ENCODE assay signal across 16 cellular contexts in the genomic region with DNA sequence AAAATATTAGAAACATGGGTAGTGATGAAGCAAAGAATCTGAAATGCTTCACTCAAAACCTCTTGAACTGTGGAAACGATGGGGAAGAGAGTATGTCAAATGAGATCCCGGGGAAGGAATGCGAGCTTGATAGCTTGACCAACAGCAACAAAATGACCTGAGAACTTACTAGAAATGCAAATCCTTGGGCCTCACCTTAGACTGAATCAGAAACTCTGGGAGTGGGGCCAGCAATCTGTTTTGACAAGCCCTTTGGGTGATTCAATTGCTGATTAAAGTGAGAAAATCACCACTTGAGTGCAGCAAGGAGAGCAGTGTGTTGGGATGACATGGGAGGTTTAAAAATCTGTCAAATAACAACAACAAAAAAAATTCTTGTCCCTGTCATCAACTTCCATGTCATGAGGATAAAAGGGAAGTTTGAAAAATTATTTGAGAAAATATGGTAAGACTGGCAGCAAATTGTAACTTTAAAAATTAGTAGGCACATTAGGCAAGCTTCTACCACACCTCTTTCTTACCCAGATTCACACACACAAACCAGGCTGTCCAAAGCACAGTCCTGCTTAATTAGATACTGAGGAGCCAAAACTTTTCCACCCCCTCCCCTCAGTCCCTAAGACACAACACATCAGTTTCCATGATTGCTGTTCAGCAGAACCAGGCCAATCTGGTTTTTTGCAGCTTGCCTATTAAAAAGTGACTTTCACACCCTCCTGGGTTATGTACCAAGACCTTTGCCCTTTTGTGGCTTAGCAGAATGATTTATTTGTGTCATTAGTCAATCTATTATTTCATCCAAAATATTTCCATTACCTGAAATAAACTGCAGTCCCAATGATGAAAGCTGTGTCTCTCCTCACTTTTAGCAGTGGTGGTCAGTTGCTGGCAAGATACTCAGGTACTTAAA. TPM values are rescaled to one million over a fixed set of nuclear protein-coding genes. Genes with fewer than 3 reads are reported as not detected.
A peak's percentile ranks its signal among the peaks of the same experiment; 100 is the strongest.
DNase-seq lines count a peak whose midpoint lies in the region; ATAC-seq and TF ChIP-seq lines count a peak whose summit lies in the region.
"Had no signal": no experiment of that assay in that cellular context is flagged by ENCODE, and none has a peak within 500 bp of the region (broad histone marks: within the 10 kb centered on the region; RNA-seq: fewer than 3 reads in every experiment).

No MANE protein-coding gene starts in this region.

- no peaks in the 10 kb centered on the region for H3K79me2 ChIP-seq in GM23248 (ENCODE audit: insufficient read depth)

- TF ChIP-seq CTCF in RWPE2 (IDR thresholded peaks at IDR 0.05; ENCODE audit: poor library complexity, severe bottlenecking): no peak
- TF ChIP-seq CTCF in retinal pigment epithelial cell (conservative IDR thresholded peaks at IDR 0.05; ENCODE audit: low read depth, low read length): no peak
- TF ChIP-seq CTCF in lower leg skin (IDR thresholded peaks at IDR 0.05): no peak

- H3K36me3 ChIP-seq in GM23248 (ENCODE audit: low read depth) (no peaks in the 10 kb centered on the region), RWPE2 (ENCODE audit: low read depth) (no peaks in the 10 kb centered on the region), esophagus (ENCODE audit: control insufficient read depth in 2 of 2, insufficient read depth in 2 of 2, low read length in 1 of 2) (no peaks in the 10 kb centered on the region), H7 (replicated peaks; ENCODE audit: control insufficient read depth, insufficient read depth, low read length) (no peaks in the 10 kb centered on the region)
- H3K36me3 ChIP-seq: cardiac muscle cell had no signal

- peak; percentile 93 for ATAC-seq in RWPE2 (ENCODE audit: low read depth)
- ATAC-seq: naive thymus-derived CD4-positive, alpha-beta T cell had no signal

- no peaks in the 10 kb centered on the region for H3F3A ChIP-seq in GM23248 (ENCODE audit: insufficient read depth)

- 13 to 15% methylated on average over 3 of the region's 3 CpGs for WGBS in GM23248 (ENCODE audit: low coverage in 1 of 2, low lambda C conversion rate in 2 of 2, missing lambda C conversion rate in 2 of 2), 2 experiments
- 25 to 36% methylated on average over 3 of the region's 3 CpGs for WGBS in esophagus, 2 donors
- 36 to 43% methylated on average over 3 of the region's 3 CpGs for WGBS in lower leg skin, 2 donors

- DNase-seq in GM23248: peak; percentile 7
- peak; percentile 45 for DNase-seq in RWPE2 (ENCODE audit: low spot score)
- peak; percentile 37 for DNase-seq in retinal pigment epithelial cell (ENCODE audit: low read depth)
- no peak for DNase-seq in lower leg skin (ENCODE audit: low spot score in 2 of 2)
- DNase-seq in H7: no peak
- no peak for DNase-seq in iPS-NIHi7 (ENCODE audit: extremely low spot score)
- DNase-seq in COLO829 (ENCODE audit: low spot score): no peak
- DNase-seq: activated naive CD4-positive, alpha-beta T cell treated with anti-CD3 and anti-CD28 coated beads, Interleukin-2, amount 50 U/mL, for 16 hours; CD4-positive, CD25-positive, alpha-beta regulatory T cell; naive thymus-derived CD4-positive, alpha-beta T cell; retina; SK-N-SH; stimulated activated CD4-positive, alpha-beta T cell treated with anti-CD3 and anti-CD28 coated beads, Interleukin-2, amount 100 ng/mL, for 48 hours had no signal

- H2AFZ ChIP-seq in GM23248: no peak overlapping the region

- no peak overlapping the region for H3K4me2 ChIP-seq in GM23248 (ENCODE audit: unreplicated experiment)
- H3K4me2 ChIP-seq: SK-N-SH had no signal

- H3K27ac ChIP-seq in GM23248: no peak overlapping the region
- H3K27ac ChIP-seq in RWPE2 (ENCODE audit: poor library complexity, severe bottlenecking): no peak overlapping the region
- H3K27ac ChIP-seq in esophagus (ENCODE audit: low read depth in 2 of 2, low read length in 1 of 2): peak overlapping the region; percentile 31 to 35
- H3K27ac ChIP-seq: cardiac muscle cell had no signal

- H3K9me3 ChIP-seq in GM23248 (ENCODE audit: low read depth): no peaks in the 10 kb centered on the region
- no peaks in the 10 kb centered on the region for H3K9me3 ChIP-seq in RWPE2 (ENCODE audit: severe bottlenecking)
- no peaks in the 10 kb centered on the region for H3K9me3 ChIP-seq in esophagus (ENCODE audit: control insufficient read depth in 2 of 2, insufficient read depth in 1 of 2, low read depth in 1 of 2, low read length in 1 of 2)
- H3K9me3 ChIP-seq: SK-N-SH had no signal

- H3K4me3 ChIP-seq in GM23248: no peak overlapping the region
- H3K4me3 ChIP-seq in RWPE2 (ENCODE audit: severe bottlenecking): no peak overlapping the region
- H3K4me3 ChIP-seq in esophagus (ENCODE audit: low read depth in 1 of 2, low read length in 2 of 2): no peak overlapping the region
- no peak overlapping the region for H3K4me3 ChIP-seq in retinal pigment epithelial cell (ENCODE audit: low read length)
- H3K4me3 ChIP-seq in lower leg skin (ENCODE audit: low read depth, poor library complexity, severe bottlenecking): no peak overlapping the region
- no peak overlapping the region for H3K4me3 ChIP-seq in H7 (ENCODE audit: insufficient read depth, low read depth, low read length)
- H3K4me3 ChIP-seq: cardiac muscle cell had no signal

- no peaks in the 10 kb centered on the region; the same call in 1 of the 2 replicates for H3K27me3 ChIP-seq in GM23248 (replicated peaks; ENCODE audit: insufficient read depth)
- no peaks in the 10 kb centered on the region for H3K27me3 ChIP-seq in RWPE2 (ENCODE audit: insufficient read depth, poor library complexity, severe bottlenecking)
- H3K27me3 ChIP-seq in esophagus (ENCODE audit: control insufficient read depth in 1 of 2, insufficient read depth in 2 of 2, low read length in 2 of 2): no peaks in the 10 kb centered on the region
- H3K27me3 ChIP-seq in H7 (ENCODE audit: control insufficient read depth, insufficient read depth, low read length): no peaks in the 10 kb centered on the region
- H3K27me3 ChIP-seq: cardiac muscle cell had no signal

- intact Hi-C loops in lower leg skin (cut with DNase I; ENCODE audit: low total_unique reads): no loop called here

- no peaks in the 10 kb centered on the region for H3K9me2 ChIP-seq in GM23248 (ENCODE audit: insufficient read depth)
- H3K9me2 ChIP-seq: SK-N-SH had no signal

- no peak overlapping the region for H3K9ac ChIP-seq in GM23248
- H3K9ac ChIP-seq: SK-N-SH had no signal

- H3K4me1 ChIP-seq in GM23248 (ENCODE audit: insufficient read depth): no peaks in the 10 kb centered on the region
- H3K4me1 ChIP-seq in RWPE2 (ENCODE audit: insufficient read depth, poor library complexity, severe bottlenecking): peaks cover 15% of the 10 kb centered on the region
- no peaks in the 10 kb centered on the region for H3K4me1 ChIP-seq in esophagus (ENCODE audit: control insufficient read depth in 2 of 2, insufficient read depth in 2 of 2, low read length in 1 of 2)

- no peak for TF ChIP-seq POLR2A in lower leg skin (IDR thresholded peaks at IDR 0.05)

- H4K20me1 ChIP-seq in GM23248 (ENCODE audit: insufficient read depth): no peaks in the 10 kb centered on the region

- in situ Hi-C loops in GM23248 (cut with MboI): no loop called here

RNA-seq across cellular contexts. Expression of gene CALCR, which starts 15.6 kb away (rescaled TPM):
- not detected in 2 replicates for total RNA-seq in GM23248 (2014; rRNA removed; shearing (Covaris generic))
- not detected in 2 replicates for polyA plus RNA-seq in GM23248 (2016; fragmentation: Nextera tagmentation; extraction: Ambion mirVana)
- under 1 TPM in 1 of 2 donors, not detected in 1; 0.01 TPM for polyA plus RNA-seq in esophagus
- total RNA-seq in lower leg skin: under 1 TPM in 1 of 4 donors, not detected in 3; 0.10 TPM
- total RNA-seq in H7 (2014; rRNA removed; shearing (Covaris generic)): 1.4 and 4.0 TPM in 2 replicates
- total RNA-seq: cardiac muscle cell; CD4-positive, CD25-positive, alpha-beta regulatory T cell; glomerular endothelial cell; naive thymus-derived CD4-positive, alpha-beta T cell had no signal
- polyA plus RNA-seq: cardiac muscle cell; CD4-positive, CD25-positive, alpha-beta regulatory T cell; naive thymus-derived CD4-positive, alpha-beta T cell had no signal

Comparison
In these comparisons a context has a peak if more than half of its experiments do, and no peak if none do; other contexts are left out.
1. DNase-seq: peak in GM23248 (single experiment), RWPE2 (single experiment) and retinal pigment epithelial cell (single experiment); none in lower leg skin (0 of 2), H7 (single experiment), iPS-NIHi7 (single experiment) and COLO829 (single experiment).
2. H3K27ac ChIP-seq: peak in esophagus (2 of 2); none in GM23248 (single experiment) and RWPE2 (single experiment).